In the genomic region with DNA sequence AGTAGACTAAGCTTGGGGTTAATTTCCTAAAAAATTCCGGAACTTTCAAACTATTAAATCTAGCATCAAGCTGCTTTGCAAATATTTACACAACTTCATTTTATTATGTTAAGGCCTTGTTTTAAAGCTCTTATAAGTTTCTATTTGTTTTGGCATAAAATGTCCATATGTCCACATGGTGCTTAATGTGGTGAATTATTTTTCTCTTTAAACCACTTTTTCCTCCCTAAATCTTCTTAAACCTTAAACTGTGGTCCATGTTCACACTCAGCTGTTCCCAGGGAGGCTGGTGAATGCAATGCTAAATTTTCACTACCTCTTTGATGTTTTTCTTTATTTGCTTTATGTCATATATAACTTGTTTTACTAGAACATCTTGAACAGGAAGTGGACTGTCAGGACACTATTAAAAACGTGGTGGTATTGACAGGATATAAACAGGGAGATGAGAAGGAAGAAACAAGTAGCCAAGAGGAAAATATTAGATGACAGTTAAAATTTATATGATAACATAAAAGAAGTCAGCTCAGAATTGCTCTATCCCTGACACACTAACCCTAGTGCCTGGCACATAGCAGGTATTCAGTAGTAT, we compare ENCODE assay signal across 24 cellular contexts.
DNase-seq lines count a peak whose midpoint lies in the region; ATAC-seq, FAIRE-seq and TF ChIP-seq lines count a peak whose summit lies in the region.
"Had no signal": no experiment of that assay in that cellular context is flagged by ENCODE, and none has a peak within 500 bp of the region (broad histone marks: within the 10 kb centered on the region; RNA-seq: fewer than 3 reads in every experiment).

No MANE protein-coding gene starts in this region.

- H3K9ac ChIP-seq in HepG2 (ENCODE audit: insufficient read depth, low read depth, low read length), result no peak overlapping the region

- peaks cover 11% of the 10 kb centered on the region; the same call in 1 of the 2 replicates for H3K9me3 ChIP-seq in HepG2 (ENCODE audit: low read length)
- H3K9me3 ChIP-seq in right lobe of liver, result no peaks in the 10 kb centered on the region
- no peaks in the 10 kb centered on the region for H3K9me3 ChIP-seq in prostate gland
- H3K9me3 ChIP-seq: MG63, SJSA1 had no signal

- no peak overlapping the region for H3K4me2 ChIP-seq in HepG2 (ENCODE audit: low read depth, low read length)
- H3K4me2 ChIP-seq: GM23338 had no signal

- BruUV-seq in HepG2 (replicated peaks; lab: Mats Ljungman, UMichigan), result no TSS peak

- H3K36me3 ChIP-seq in HepG2 (replicated peaks in 1 of 2; ENCODE audit: control insufficient read depth in 1 of 2, insufficient read depth in 2 of 2, low read length in 2 of 2) (no peaks in the 10 kb centered on the region), right lobe of liver (no peaks in the 10 kb centered on the region), bronchial epithelial cell (ENCODE audit: control insufficient read depth, insufficient read depth, low read length) (no peaks in the 10 kb centered on the region), prostate gland (no peaks in the 10 kb centered on the region)
- H3K36me3 ChIP-seq: MG63, SJSA1 had no signal

- no peak for TF ChIP-seq RAD21 in HepG2 (CRISPR knock-in tag; IDR thresholded peaks at IDR 0.05)

- WGBS in HepG2 (ENCODE audit: low lambda C conversion rate), result 50% methylated on average over 2 of the region's 2 CpGs
- 33% methylated on average over 2 of the region's 2 CpGs for WGBS in right lobe of liver (ENCODE audit: insufficient coverage, low coverage, low lambda C conversion rate, missing lambda C conversion rate)
- 12% methylated on average over 2 of the region's 2 CpGs for WGBS in prostate gland

- ATAC-seq in HepG2, result no peak
- no peak for ATAC-seq in right lobe of liver
- ATAC-seq: GM23338, K562, Panc1 had no signal

- TF ChIP-seq EP300 in HepG2 (IDR thresholded peaks at IDR 0.05; ENCODE audit: low read depth in 2 of 2, low read length in 2 of 2) (no peak; a peak in 1 of 4 replicates), HepG2 (CRISPR knock-in tag; IDR thresholded peaks at IDR 0.05; ENCODE audit: borderline replicate concordance) (no peak)

- intact Hi-C loops in HepG2 (cut with micrococcal nuclease; ENCODE audit: unreplicated experiment), result loop anchor here (1.0 kb wide), 1 partner anchor 23 kb away; no protein-coding TSS in a partner anchor
- intact Hi-C loops in right lobe of liver (cut with DNase I), result no loop called here
- intact Hi-C loops in prostate gland (cut with DNase I), result no loop called here

- FAIRE-seq in HepG2 (lab: Jason Lieb, UNC) (peak; percentile 32), bronchial epithelial cell (lab: Jason Lieb, UNC) (no peak)
- FAIRE-seq: A204.1, GM18507, K562 had no signal

- no peaks in the 10 kb centered on the region for H3K79me2 ChIP-seq in HepG2 (ENCODE audit: insufficient read depth, low read length)

- H3K27me3 ChIP-seq in HepG2 (ENCODE audit: control insufficient read depth in 1 of 2, insufficient read depth in 2 of 2, low read length in 2 of 2), result no peaks in the 10 kb centered on the region
- no peaks in the 10 kb centered on the region for H3K27me3 ChIP-seq in right lobe of liver
- no peaks in the 10 kb centered on the region for H3K27me3 ChIP-seq in bronchial epithelial cell (ENCODE audit: control insufficient read depth, insufficient read depth, low read length)
- no peaks in the 10 kb centered on the region for H3K27me3 ChIP-seq in prostate gland (replicated peaks; ENCODE audit: insufficient read depth)
- H3K27me3 ChIP-seq: MG63, SJSA1 had no signal

- H3K4me3 ChIP-seq in HepG2 (replicated peaks in 1 of 3; ENCODE audit: insufficient read depth in 1 of 3, low read depth in 2 of 3, low read length in 3 of 3) (no peak overlapping the region), right lobe of liver (no peak overlapping the region), bronchial epithelial cell (ENCODE audit: low read depth, low read length) (no peak overlapping the region), prostate gland (no peak overlapping the region)
- H3K4me3 ChIP-seq: GM23338, K562, MG63, SJSA1 had no signal

- no peak for TF ChIP-seq CTCF in HepG2 (CRISPR knock-in tag; IDR thresholded peaks at IDR 0.05)
- TF ChIP-seq CTCF in right lobe of liver (IDR thresholded peaks at IDR 0.05), result no peak
- TF ChIP-seq CTCF in bronchial epithelial cell (IDR thresholded peaks at IDR 0.05; ENCODE audit: insufficient read depth, low read length, severe bottlenecking), result no peak
- TF ChIP-seq CTCF in prostate gland (IDR thresholded peaks at IDR 0.05), result no peak

- TF ChIP-seq POLR2A in HepG2 (IDR thresholded peaks at IDR 0.05; ENCODE audit: insufficient read depth in 1 of 2, low read depth in 2 of 2, low read length in 2 of 2) (no peak), right lobe of liver (IDR thresholded peaks at IDR 0.05) (no peak), prostate gland (IDR thresholded peaks at IDR 0.05) (no peak)

- H4K20me1 ChIP-seq in HepG2 (ENCODE audit: insufficient read depth, low read length), result no peaks in the 10 kb centered on the region

- no peak overlapping the region for H2AFZ ChIP-seq in HepG2 (ENCODE audit: low read length)
- H2AFZ ChIP-seq: GM23338 had no signal

- DNase-seq in HepG2 (ENCODE audit: low spot score) (peak; percentile 8), right lobe of liver (no peak), LoVo (ENCODE audit: low spot score) (peak; percentile 25), bronchial epithelial cell (ENCODE audit: low read depth) (peak; percentile 10), prostate gland (ENCODE audit: low spot score) (peak; percentile 43), NOMO-1 treated with dmso at 0.1 percent for 144 hours (lab: John Stamatoyannopoulos, UW; ENCODE audit: unreplicated experiment) (no peak), NCI-H2081 treated with DMSO at 0.1 percent for 48 hours (lab: John Stamatoyannopoulos, UW) (no peak), kidney tubule cell (ENCODE audit: low spot score) (no peak)
- DNase-seq: CD8-positive, alpha-beta memory T cell; H9; Kasumi-1; MG63; NCI-H1105 treated with DMSO at 0.1 percent for 48 hours; NCI-H146; NCI-H1930; NCI-H446; NCI-H526 treated with DMSO at 0.1 percent for 48 hours had no signal

- peaks cover 8% of the 10 kb centered on the region for H3K4me1 ChIP-seq in HepG2 (ENCODE audit: insufficient read depth, low read length)
- H3K4me1 ChIP-seq in right lobe of liver, result no peaks in the 10 kb centered on the region
- no peaks in the 10 kb centered on the region for H3K4me1 ChIP-seq in prostate gland (replicated peaks)
- H3K4me1 ChIP-seq: SJSA1 had no signal

- in situ Hi-C loops in HepG2 (cut with HindIII; ENCODE audit: extremely low pct_ligation_motif_present, low pct_unique_long_range_greater_than_20kb), result no loop called here

- CTCF ChIA-PET in HepG2 (lab: Yijun Ruan, JAX; ENCODE audit: low intra/inter-chr PET ratio, low total read pairs), result no interaction called here

- POLR2A ChIA-PET in HepG2 (lab: Yijun Ruan, JAX), result interaction anchor here (1.4 kb wide), 2 partner anchors 23 to 25 kb away, joined by 3 read pairs; no protein-coding TSS in a partner anchor

- no peak overlapping the region for H3K27ac ChIP-seq in HepG2 (ENCODE audit: extremely low read length, insufficient read depth, low read length)
- no peak overlapping the region for H3K27ac ChIP-seq in right lobe of liver
- H3K27ac ChIP-seq in prostate gland, result peak overlapping the region in 1 of 2 donors; percentile 35
- H3K27ac ChIP-seq: C4-2B, SJSA1 had no signal

TF ChIP-seq in HepG2, 621 proteins besides CTCF, POLR2A, EP300 and RAD21 (continues in another document):
- TF ChIP-seq, protein P1, sequence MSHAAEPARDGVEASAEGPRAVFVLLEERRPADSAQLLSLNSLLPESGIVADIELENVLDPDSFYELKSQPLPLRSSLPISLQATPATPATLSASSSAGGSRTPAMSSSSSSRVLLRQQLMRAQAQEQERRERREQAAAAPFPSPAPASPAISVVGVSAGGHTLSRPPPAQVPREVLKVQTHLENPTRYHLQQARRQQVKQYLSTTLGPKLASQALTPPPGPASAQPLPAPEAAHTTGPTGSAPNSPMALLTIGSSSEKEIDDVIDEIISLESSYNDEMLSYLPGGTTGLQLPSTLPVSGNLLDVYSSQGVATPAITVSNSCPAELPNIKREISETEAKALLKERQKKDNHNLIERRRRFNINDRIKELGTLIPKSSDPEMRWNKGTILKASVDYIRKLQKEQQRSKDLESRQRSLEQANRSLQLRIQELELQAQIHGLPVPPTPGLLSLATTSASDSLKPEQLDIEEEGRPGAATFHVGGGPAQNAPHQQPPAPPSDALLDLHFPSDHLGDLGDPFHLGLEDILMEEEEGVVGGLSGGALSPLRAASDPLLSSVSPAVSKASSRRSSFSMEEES (CRISPR knock-in tag; IDR thresholded peaks at IDR 0.05), result no peak
- TF ChIP-seq, protein P2, sequence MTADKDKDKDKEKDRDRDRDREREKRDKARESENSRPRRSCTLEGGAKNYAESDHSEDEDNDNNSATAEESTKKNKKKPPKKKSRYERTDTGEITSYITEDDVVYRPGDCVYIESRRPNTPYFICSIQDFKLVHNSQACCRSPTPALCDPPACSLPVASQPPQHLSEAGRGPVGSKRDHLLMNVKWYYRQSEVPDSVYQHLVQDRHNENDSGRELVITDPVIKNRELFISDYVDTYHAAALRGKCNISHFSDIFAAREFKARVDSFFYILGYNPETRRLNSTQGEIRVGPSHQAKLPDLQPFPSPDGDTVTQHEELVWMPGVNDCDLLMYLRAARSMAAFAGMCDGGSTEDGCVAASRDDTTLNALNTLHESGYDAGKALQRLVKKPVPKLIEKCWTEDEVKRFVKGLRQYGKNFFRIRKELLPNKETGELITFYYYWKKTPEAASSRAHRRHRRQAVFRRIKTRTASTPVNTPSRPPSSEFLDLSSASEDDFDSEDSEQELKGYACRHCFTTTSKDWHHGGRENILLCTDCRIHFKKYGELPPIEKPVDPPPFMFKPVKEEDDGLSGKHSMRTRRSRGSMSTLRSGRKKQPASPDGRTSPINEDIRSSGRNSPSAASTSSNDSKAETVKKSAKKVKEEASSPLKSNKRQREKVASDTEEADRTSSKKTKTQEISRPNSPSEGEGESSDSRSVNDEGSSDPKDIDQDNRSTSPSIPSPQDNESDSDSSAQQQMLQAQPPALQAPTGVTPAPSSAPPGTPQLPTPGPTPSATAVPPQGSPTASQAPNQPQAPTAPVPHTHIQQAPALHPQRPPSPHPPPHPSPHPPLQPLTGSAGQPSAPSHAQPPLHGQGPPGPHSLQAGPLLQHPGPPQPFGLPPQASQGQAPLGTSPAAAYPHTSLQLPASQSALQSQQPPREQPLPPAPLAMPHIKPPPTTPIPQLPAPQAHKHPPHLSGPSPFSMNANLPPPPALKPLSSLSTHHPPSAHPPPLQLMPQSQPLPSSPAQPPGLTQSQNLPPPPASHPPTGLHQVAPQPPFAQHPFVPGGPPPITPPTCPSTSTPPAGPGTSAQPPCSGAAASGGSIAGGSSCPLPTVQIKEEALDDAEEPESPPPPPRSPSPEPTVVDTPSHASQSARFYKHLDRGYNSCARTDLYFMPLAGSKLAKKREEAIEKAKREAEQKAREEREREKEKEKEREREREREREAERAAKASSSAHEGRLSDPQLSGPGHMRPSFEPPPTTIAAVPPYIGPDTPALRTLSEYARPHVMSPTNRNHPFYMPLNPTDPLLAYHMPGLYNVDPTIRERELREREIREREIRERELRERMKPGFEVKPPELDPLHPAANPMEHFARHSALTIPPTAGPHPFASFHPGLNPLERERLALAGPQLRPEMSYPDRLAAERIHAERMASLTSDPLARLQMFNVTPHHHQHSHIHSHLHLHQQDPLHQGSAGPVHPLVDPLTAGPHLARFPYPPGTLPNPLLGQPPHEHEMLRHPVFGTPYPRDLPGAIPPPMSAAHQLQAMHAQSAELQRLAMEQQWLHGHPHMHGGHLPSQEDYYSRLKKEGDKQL (CRISPR knock-in tag; IDR thresholded peaks at IDR 0.05; ENCODE audit: low read depth), result no peak

Comparison
In these comparisons a context has a peak if more than half of its experiments do, and no peak if none do; other contexts are left out.
1. DNase-seq: peak in HepG2 (single experiment), LoVo (single experiment), bronchial epithelial cell (single experiment) and prostate gland (single experiment); none in right lobe of liver (0 of 3), NOMO-1 treated with dmso at 0.1 percent for 144 hours (single experiment), NCI-H2081 treated with DMSO at 0.1 percent for 48 hours (single experiment) and kidney tubule cell (single experiment).